ENCODE assay signal across 24 cellular contexts in the genomic region with DNA sequence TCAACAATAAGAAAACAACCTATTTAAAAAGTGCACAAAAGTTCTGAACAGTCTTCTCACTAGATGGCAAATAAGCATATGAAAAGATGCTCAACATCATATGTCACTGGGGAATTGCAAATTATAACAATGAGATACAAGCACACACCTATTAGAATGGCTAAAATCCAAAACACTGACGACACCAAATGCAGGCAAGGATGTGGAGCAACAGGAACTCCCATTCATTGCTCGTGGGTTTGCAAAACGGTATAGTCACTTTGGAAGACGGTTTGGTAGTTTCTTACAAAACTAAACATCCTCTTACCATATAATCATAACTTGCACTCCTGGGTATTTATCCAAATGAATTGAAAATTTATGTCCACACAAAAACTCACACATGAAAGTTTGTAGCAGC.
DNase-seq lines count a peak whose midpoint lies in the region; ATAC-seq, FAIRE-seq and TF ChIP-seq lines count a peak whose summit lies in the region.
"Had no signal": no experiment of that assay in that cellular context is flagged by ENCODE, and none has a peak within 500 bp of the region (broad histone marks: within the 10 kb centered on the region; RNA-seq: fewer than 3 reads in every experiment).

No MANE protein-coding gene starts in this region.

- H3K27ac ChIP-seq in GM23248 (peak overlapping the region; percentile 34), RWPE2 (ENCODE audit: poor library complexity, severe bottlenecking) (peak overlapping the region; percentile 41), endothelial cell of umbilical vein (ENCODE audit: insufficient read depth, low read depth, low read length) (peak overlapping the region; percentile 92)
- H3K27ac ChIP-seq: A549 had no signal

- CTCF ChIA-PET in endothelial cell of umbilical vein (lab: Charles Lee): interaction anchor here (1.0 to 1.7 kb wide), 5 partner anchors 9 to 420 kb away, joined by 3 to 10 read pairs (median 3); no protein-coding TSS in a partner anchor

- TF ChIP-seq POLR2A in endothelial cell of umbilical vein (IDR thresholded peaks at IDR 0.05; ENCODE audit: low read depth, low read length): no peak

- no TSS peak for BruUV-seq in endothelial cell of umbilical vein (replicated peaks; lab: Mats Ljungman, UMichigan)

- 50 to 71% methylated on average over 4 of the region's 4 CpGs for WGBS in GM23248 (ENCODE audit: low coverage in 1 of 2, low lambda C conversion rate in 2 of 2, missing lambda C conversion rate in 2 of 2), 2 experiments

- H3K79me2 ChIP-seq in GM23248 (ENCODE audit: insufficient read depth) (no peaks in the 10 kb centered on the region), endothelial cell of umbilical vein (ENCODE audit: control insufficient read depth, insufficient read depth, low read length) (peaks cover 2% of the 10 kb centered on the region)

- POLR2A ChIA-PET in endothelial cell of umbilical vein (lab: Charles Lee): no interaction called here

- TF ChIP-seq CTCF in RWPE2 (IDR thresholded peaks at IDR 0.05; ENCODE audit: poor library complexity, severe bottlenecking) (no peak), endothelial cell of umbilical vein (IDR thresholded peaks at IDR 0.05; ENCODE audit: extremely low read depth in 1 of 2, insufficient read depth in 1 of 2, low read depth in 1 of 2, low read length in 2 of 2) (no peak)

- no peak overlapping the region for H3K4me2 ChIP-seq in GM23248 (ENCODE audit: unreplicated experiment)
- peak overlapping the region; percentile 85 for H3K4me2 ChIP-seq in endothelial cell of umbilical vein (ENCODE audit: insufficient read depth, low read length)
- H3K4me2 ChIP-seq: A549 had no signal

- H3F3A ChIP-seq in GM23248 (ENCODE audit: insufficient read depth): peaks cover 18% of the 10 kb centered on the region

- FAIRE-seq in endothelial cell of umbilical vein (lab: Jason Lieb, UNC): peak; percentile 73
- FAIRE-seq: A549, GM12878 had no signal

- in situ Hi-C loops in GM23248 (cut with MboI): no loop called here

- no peaks in the 10 kb centered on the region for H3K27me3 ChIP-seq in GM23248 (replicated peaks; ENCODE audit: insufficient read depth)
- H3K27me3 ChIP-seq in RWPE2 (ENCODE audit: insufficient read depth, poor library complexity, severe bottlenecking): no peaks in the 10 kb centered on the region
- H3K27me3 ChIP-seq in endothelial cell of umbilical vein (ENCODE audit: control insufficient read depth in 2 of 2, insufficient read depth in 2 of 2, low read length in 2 of 2): no peaks in the 10 kb centered on the region

- H3K4me1 ChIP-seq in GM23248 (ENCODE audit: insufficient read depth) (peaks cover 20% of the 10 kb centered on the region), RWPE2 (ENCODE audit: insufficient read depth, poor library complexity, severe bottlenecking) (peaks cover 10% of the 10 kb centered on the region), endothelial cell of umbilical vein (ENCODE audit: control insufficient read depth, extremely low read depth, insufficient read depth, low read length) (peaks cover 34% of the 10 kb centered on the region)
- H3K4me1 ChIP-seq: A549, BE2C had no signal

- DNase-seq in GM23248 (peak; percentile 13), RWPE2 (ENCODE audit: low spot score) (no peak), endothelial cell of umbilical vein (ENCODE audit: low read depth, low spot score) (no peak), lung microvascular endothelial cell (ENCODE audit: low read depth in 2 of 2) (peak; percentile 33 to 50), NOMO-1 (lab: John Stamatoyannopoulos, UW; ENCODE audit: unreplicated experiment in 2 of 2) (no peak), HT-29 (ENCODE audit: low spot score) (no peak)
- DNase-seq: BE2C, COR-L47, DMS 273 treated with DMSO at 0.1 percent for 48 hours, DMS79 treated with DMSO at 0.1 percent for 48 hours, GOT3, Karpas-422, MV-4-11, NCI-H1105 treated with DMSO at 0.1 percent for 48 hours, NCI-H2029 treated with DMSO at 0.1 percent for 48 hours, NCI-H226, NCI-H510A treated with DMSO at 0.1 percent for 48 hours, NCI-H748 treated with DMSO at 0.1 percent for 48 hours had no signal

- H3K9me3 ChIP-seq in GM23248 (ENCODE audit: low read depth) (no peaks in the 10 kb centered on the region), RWPE2 (ENCODE audit: severe bottlenecking) (no peaks in the 10 kb centered on the region), endothelial cell of umbilical vein (replicated peaks; ENCODE audit: control insufficient read depth, insufficient read depth, low read length) (no peaks in the 10 kb centered on the region)
- H3K9me3 ChIP-seq: BE2C had no signal

- intact Hi-C loops in endothelial cell of umbilical vein (cut with micrococcal nuclease): loop anchor here (2.0 kb wide), 2 partner anchors 32 to 166 kb away; no protein-coding TSS in a partner anchor

- H3K36me3 ChIP-seq in GM23248 (ENCODE audit: low read depth): no peaks in the 10 kb centered on the region
- no peaks in the 10 kb centered on the region for H3K36me3 ChIP-seq in RWPE2 (ENCODE audit: low read depth)
- H3K36me3 ChIP-seq in endothelial cell of umbilical vein (ENCODE audit: control insufficient read depth in 2 of 2, extremely low read depth in 1 of 2, insufficient read depth in 2 of 2, low read length in 2 of 2): no peaks in the 10 kb centered on the region
- H3K36me3 ChIP-seq: BE2C had no signal

- dilution Hi-C loops in endothelial cell of umbilical vein (cut with MboI; ENCODE audit: extremely low pct_ligation_motif_present, low sequenced_read_pairs): no loop called here

- no peak overlapping the region for H2AFZ ChIP-seq in GM23248
- no peak overlapping the region for H2AFZ ChIP-seq in endothelial cell of umbilical vein (ENCODE audit: low read depth, low read length)

- no peak for ATAC-seq in RWPE2 (ENCODE audit: low read depth)
- no peak for ATAC-seq in HG03520 (IDR thresholded peaks at IDR 0.05; ENCODE audit: unreplicated experiment)
- ATAC-seq: A549, GM12878, HCT116, Panc1, SK-N-SH treated with all-trans-retinoic acid at 6 μM for 48 hours had no signal

- H3K9me2 ChIP-seq in GM23248 (ENCODE audit: insufficient read depth): no peaks in the 10 kb centered on the region

- no peaks in the 10 kb centered on the region for H4K20me1 ChIP-seq in GM23248 (ENCODE audit: insufficient read depth)
- no peaks in the 10 kb centered on the region for H4K20me1 ChIP-seq in endothelial cell of umbilical vein (replicated peaks; ENCODE audit: control insufficient read depth, extremely low read depth, insufficient read depth, low read length)

- no peaks in the 10 kb centered on the region for H3K9me1 ChIP-seq in endothelial cell of umbilical vein (replicated peaks; ENCODE audit: control insufficient read depth, extremely low read depth, insufficient read depth, low read length)

- no peak overlapping the region for H3K9ac ChIP-seq in GM23248
- peak overlapping the region; percentile 57 for H3K9ac ChIP-seq in endothelial cell of umbilical vein (replicated peaks; ENCODE audit: extremely low read depth, insufficient read depth, low read length)

- H3K4me3 ChIP-seq in GM23248 (no peak overlapping the region), RWPE2 (ENCODE audit: severe bottlenecking) (no peak overlapping the region), endothelial cell of umbilical vein (replicated peaks in 1 of 3; ENCODE audit: insufficient read depth in 1 of 3, low read depth in 1 of 3, low read length in 3 of 3) (no peak overlapping the region)
- H3K4me3 ChIP-seq: A549, GM12878 had no signal

TF ChIP-seq in endothelial cell of umbilical vein, 7 proteins besides CTCF, POLR2A, EP300 and RAD21:
- TF ChIP-seq EZH2 (IDR thresholded peaks at IDR 0.05; ENCODE audit: borderline replicate concordance, low read depth, low read length, severe bottlenecking) (no peak), FOS (IDR thresholded peaks at IDR 0.05; ENCODE audit: borderline replicate concordance, insufficient read depth, low read length) (no peak), MYC (IDR thresholded peaks at IDR 0.05; ENCODE audit: low read depth, low read length) (no peak), JUN (IDR thresholded peaks at IDR 0.05; ENCODE audit: borderline replicate concordance, insufficient read depth, insufficient read length, low read depth) (no peak), POLR2AphosphoS5 (IDR thresholded peaks at IDR 0.05; ENCODE audit: insufficient read depth, low read depth, low read length) (no peak), GATA2 (IDR thresholded peaks at IDR 0.05; ENCODE audit: insufficient read depth, insufficient read length, low read depth, low read length) (no peak)
- TF ChIP-seq, protein P1, sequence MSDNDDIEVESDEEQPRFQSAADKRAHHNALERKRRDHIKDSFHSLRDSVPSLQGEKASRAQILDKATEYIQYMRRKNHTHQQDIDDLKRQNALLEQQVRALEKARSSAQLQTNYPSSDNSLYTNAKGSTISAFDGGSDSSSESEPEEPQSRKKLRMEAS (IDR thresholded peaks at IDR 0.05; ENCODE audit: insufficient read depth, insufficient read length): no peak

Comparison
In these comparisons a context has a peak if more than half of its experiments do, and no peak if none do; other contexts are left out.
1. DNase-seq: peak in GM23248 (single experiment) and lung microvascular endothelial cell (2 of 2); none in RWPE2 (single experiment), endothelial cell of umbilical vein (single experiment), NOMO-1 (0 of 2) and HT-29 (single experiment).
2. H3K27ac ChIP-seq: peak in every context shown above with its lines; median percentile 92 in endothelial cell of umbilical vein; 41 in RWPE2; 34 in GM23248.